1 cellular context compared by ENCODE assay signal in genomic region chrX:129115104-129115503, GRCh38.
TF ChIP-seq lines count a peak whose summit lies in the region.

No MANE protein-coding gene starts in this region.

TF ChIP-seq in WTC11, 78 proteins besides CTCF, POLR2A, EP300 and RAD21 (continued from another document):
- no peak for TF ChIP-seq ATF2 (CRISPR knock-in tag; IDR thresholded peaks at IDR 0.05; ENCODE audit: borderline replicate concordance, low read depth)
- no peak for TF ChIP-seq ZNF219 (CRISPR knock-in tag; IDR thresholded peaks at IDR 0.05; ENCODE audit: borderline replicate concordance)
- TF ChIP-seq GRHL2 (CRISPR knock-in tag; IDR thresholded peaks at IDR 0.05; ENCODE audit: insufficient replicate concordance, severe bottlenecking): no peak
- peak; percentile 93 for TF ChIP-seq USF2 (CRISPR knock-in tag; IDR thresholded peaks at IDR 0.05)
- TF ChIP-seq ZNF425 (CRISPR knock-in tag; conservative IDR thresholded peaks at IDR 0.05): no peak
- no peak for TF ChIP-seq ZNF532 (CRISPR knock-in tag; IDR thresholded peaks at IDR 0.05; ENCODE audit: borderline replicate concordance)
TF ChIP-seq in WTC11: peak in this region for 3.
